Comparison of ENCODE assay signal across 8 cellular contexts in genomic region chr2:226796840-226797288, GRCh38. TPM values are rescaled to one million over a fixed set of nuclear protein-coding genes. Genes with fewer than 3 reads are reported as not detected.
A peak's percentile ranks its signal among the peaks of the same experiment; 100 is the strongest.
DNase-seq lines count a peak whose midpoint lies in the region; ATAC-seq and TF ChIP-seq lines count a peak whose summit lies in the region.

No MANE protein-coding gene starts in this region.

- H3K4me3 ChIP-seq in GM12875 (ENCODE audit: low read depth, low read length), result no peak overlapping the region
- H3K4me3 ChIP-seq in skin epidermis, result peak overlapping the region; percentile 57 to 81 (median 70)

- H3K36me3 Mint-ChIP-seq in T-cell, result no peaks in the 10 kb centered on the region
- H3K36me3 Mint-ChIP-seq in activated T-helper 2 cell treated with anti-CD3 and anti-CD28 coated beads, Interferon-gamma antibody, Interleukin-2, Interleukin-4, amounts not matched to agents 10 μg/mL and 5 μg/mL and 100 μg/mL, durations not matched to agents 14 hours and 24 hours and 36 hours (ENCODE audit: low read depth), result no peaks in the 10 kb centered on the region

- intact Hi-C loops in activated T-helper 2 cell treated with anti-CD3 and anti-CD28 coated beads, Interferon-gamma antibody, Interleukin-2, Interleukin-4, amounts not matched to agents 10 μg/mL and 5 μg/mL and 100 μg/mL, durations not matched to agents 14 hours and 24 hours and 36 hours (cut with micrococcal nuclease), result loop anchor here (10.0 kb wide), 1 partner anchor 312 kb away; no protein-coding TSS in a partner anchor

- H3K27ac ChIP-seq in skin epidermis, result peak overlapping the region in 14 of 21 experiments; percentile 1 to 91 (median 69)

- H3K27me3 Mint-ChIP-seq in T-cell, result no peaks in the 10 kb centered on the region
- H3K27me3 Mint-ChIP-seq in activated T-helper 2 cell treated with anti-CD3 and anti-CD28 coated beads, Interferon-gamma antibody, Interleukin-2, Interleukin-4, amounts not matched to agents 10 μg/mL and 5 μg/mL and 100 μg/mL, durations not matched to agents 14 hours and 24 hours and 36 hours (ENCODE audit: low read depth), result peaks cover 1% of the 10 kb centered on the region

- H3K4me1 Mint-ChIP-seq in T-cell, result peaks cover 49 to 66% (median 52%) of the 10 kb centered on the region in 3 donors
- H3K4me1 Mint-ChIP-seq in activated T-helper 2 cell treated with anti-CD3 and anti-CD28 coated beads, Interferon-gamma antibody, Interleukin-2, Interleukin-4, amounts not matched to agents 10 μg/mL and 5 μg/mL and 100 μg/mL, durations not matched to agents 14 hours and 24 hours and 36 hours (ENCODE audit: low read depth), result peaks cover 26% of the 10 kb centered on the region

- DNase-seq in T-cell, result peak in 1 of 34 experiments; percentile 2
- DNase-seq in germinal center (ENCODE audit: low spot score), result peak; percentile 28
- DNase-seq in GM19240 (ENCODE audit: insufficient read length, low spot score), result no peak
- no peak for DNase-seq in GF-D8 (lab: John Stamatoyannopoulos, UW)
- no peak for DNase-seq in NCI-H774 (lab: John Stamatoyannopoulos, UW)
- no peak for DNase-seq in activated T-helper 2 cell treated with anti-CD3 and anti-CD28 coated beads, Interferon-gamma antibody, Interleukin-2, Interleukin-4, amounts not matched to agents 10 μg/mL and 5 μg/mL and 100 μg/mL, durations not matched to agents 14 hours and 24 hours and 36 hours (ENCODE audit: low spot score)

- CTCF ChIA-PET in T-cell (lab: Charles Lee), result no interaction called here

- no peaks in the 10 kb centered on the region for H3K9me3 Mint-ChIP-seq in T-cell
- no peaks in the 10 kb centered on the region for H3K9me3 Mint-ChIP-seq in activated T-helper 2 cell treated with anti-CD3 and anti-CD28 coated beads, Interferon-gamma antibody, Interleukin-2, Interleukin-4, amounts not matched to agents 10 μg/mL and 5 μg/mL and 100 μg/mL, durations not matched to agents 14 hours and 24 hours and 36 hours

- H3K27ac Mint-ChIP-seq in T-cell, result no peak overlapping the region
- no peak overlapping the region for H3K27ac Mint-ChIP-seq in activated T-helper 2 cell treated with anti-CD3 and anti-CD28 coated beads, Interferon-gamma antibody, Interleukin-2, Interleukin-4, amounts not matched to agents 10 μg/mL and 5 μg/mL and 100 μg/mL, durations not matched to agents 14 hours and 24 hours and 36 hours

- peak; percentile 56 for TF ChIP-seq CTCF in GM12875 (IDR thresholded peaks at IDR 0.05; ENCODE audit: borderline replicate concordance, insufficient read depth, low read depth, low read length)

- ATAC-seq in T-cell (replicated peaks in 1 of 4), result no peak

- POLR2A ChIA-PET in T-cell (lab: Charles Lee), result interaction anchor here in 1 of 2 donors (1.0 kb wide), 1 partner anchor 24 kb away, joined by 3 read pairs; no protein-coding TSS in a partner anchor

- H3K4me3 Mint-ChIP-seq in T-cell, result peak overlapping the region in 2 of 3 donors; percentile 55 to 89
- no peak overlapping the region for H3K4me3 Mint-ChIP-seq in activated T-helper 2 cell treated with anti-CD3 and anti-CD28 coated beads, Interferon-gamma antibody, Interleukin-2, Interleukin-4, amounts not matched to agents 10 μg/mL and 5 μg/mL and 100 μg/mL, durations not matched to agents 14 hours and 24 hours and 36 hours (ENCODE audit: low read depth)

RNA-seq across cellular contexts. Expression of gene IRS1, which starts 2.8 kb away (rescaled TPM):
- 1 to 10 TPM; 3.7 to 8.7 (median 6.7) TPM for total RNA-seq in T-cell
- total RNA-seq in activated T-helper 2 cell treated with anti-CD3 and anti-CD28 coated beads, Interferon-gamma antibody, Interleukin-2, Interleukin-4, amounts not matched to agents 10 μg/mL and 5 μg/mL and 100 μg/mL, durations not matched to agents 14 hours and 24 hours and 36 hours, result 1.9 and 3.1 TPM in 2 replicates

RNA-seq across cellular contexts. Expression of gene RHBDD1, which starts 39.0 kb away (rescaled TPM):
- total RNA-seq in T-cell, result 10 to 100 TPM; 41.0 to 53.2 (median 47.8) TPM
- 40.9 and 42.2 TPM in 2 replicates for total RNA-seq in activated T-helper 2 cell treated with anti-CD3 and anti-CD28 coated beads, Interferon-gamma antibody, Interleukin-2, Interleukin-4, amounts not matched to agents 10 μg/mL and 5 μg/mL and 100 μg/mL, durations not matched to agents 14 hours and 24 hours and 36 hours
